ENCODE assay signal across 21 cellular contexts in genomic region chr6:82741325-82741995, GRCh38.
"Had no signal": no experiment of that assay in that cellular context is flagged by ENCODE, and none has a peak within 500 bp of the region (broad histone marks: within the 10 kb centered on the region; RNA-seq: fewer than 3 reads in every experiment).

No MANE protein-coding gene starts in this region.

- H3K27me3 Mint-ChIP-seq: activated CD4-positive, alpha-beta T cell treated with anti-CD3 and anti-CD28 coated beads for 36 hours had no signal

- H3K9me3 Mint-ChIP-seq: activated CD8-positive, alpha-beta T cell treated with anti-CD3 and anti-CD28 coated beads for 36 hours; activated naive CD8-positive, alpha-beta T cell treated with anti-CD3 and anti-CD28 coated beads, Interleukin-2, amount 50 U/mL, for 24 hours; activated T-helper 1 cell treated with anti-CD3 and anti-CD28 coated beads, Interleukin-12 subunit alpha, Interleukin-12 subunit beta, Interleukin-2, Interleukin-4 antibody, amounts not matched to agents 30 ng/mL and 10 ng/mL and 1 ng/mL, durations not matched to agents 14 hours and 24 hours and 36 hours; nephron had no signal

- ATAC-seq: activated CD4-positive, alpha-beta T cell treated with anti-CD3 and anti-CD28 coated beads for 36 hours; activated CD8-positive, alpha-beta T cell treated with anti-CD3 and anti-CD28 coated beads for 36 hours; activated naive CD8-positive, alpha-beta T cell treated with anti-CD3 and anti-CD28 coated beads, Interleukin-2, amount 50 U/mL, for 24 hours; gastrocnemius medialis; heart right ventricle; left lobe of liver had no signal

- H3K36me3 ChIP-seq: gastrocnemius medialis, heart right ventricle, ovary, sigmoid colon, suprapubic skin, upper lobe of left lung had no signal

- H3K27ac ChIP-seq: gastrocnemius medialis, heart right ventricle, ovary, sigmoid colon, suprapubic skin, upper lobe of left lung, VCaP had no signal

- H3K4me1 Mint-ChIP-seq: activated CD4-positive, alpha-beta T cell treated with anti-CD3 and anti-CD28 coated beads for 36 hours; activated naive CD8-positive, alpha-beta T cell treated with anti-CD3 and anti-CD28 coated beads, Interleukin-2, amount 50 U/mL, for 24 hours had no signal

- H3K4me1 ChIP-seq: gastrocnemius medialis, heart right ventricle, sigmoid colon, suprapubic skin, upper lobe of left lung had no signal

- DNase-seq: activated CD4-positive, alpha-beta T cell treated with anti-CD3 and anti-CD28 coated beads for 36 hours; activated CD8-positive, alpha-beta memory T cell treated with anti-CD3 and anti-CD28 coated beads, Interleukin-2, amount 50 U/mL, for 4 hours; activated CD8-positive, alpha-beta T cell treated with anti-CD3 and anti-CD28 coated beads for 36 hours; activated naive CD4-positive, alpha-beta T cell treated with Interleukin-2 at 50 U/mL for 16 hours; activated naive CD8-positive, alpha-beta T cell treated with anti-CD3 and anti-CD28 coated beads, Interleukin-2, amount 50 U/mL, for 24 hours; effector CD4-positive, alpha-beta T cell; gastrocnemius medialis; heart right ventricle; islet precursor cell; ovary; sigmoid colon; stimulated activated CD4-positive, alpha-beta T cell treated with anti-CD3 and anti-CD28 coated beads, Interleukin-12 subunit alpha, Interleukin-12 subunit beta, amount 100 ng/mL, for 4 hours; stimulated activated CD4-positive, alpha-beta T cell treated with anti-CD3 and anti-CD28 coated beads, Interleukin-2, amount 100 ng/mL, for 48 hours; stimulated activated naive CD4-positive, alpha-beta T cell treated with Interleukin-2 at 50 U/mL for 16 hours; T-helper 9 cell; upper lobe of left lung had no signal

- H3K4me3 Mint-ChIP-seq: activated CD4-positive, alpha-beta T cell treated with anti-CD3 and anti-CD28 coated beads for 36 hours; activated CD8-positive, alpha-beta T cell treated with anti-CD3 and anti-CD28 coated beads for 36 hours; activated naive CD8-positive, alpha-beta T cell treated with anti-CD3 and anti-CD28 coated beads, Interleukin-2, amount 50 U/mL, for 24 hours; activated T-helper 1 cell treated with anti-CD3 and anti-CD28 coated beads, Interleukin-12 subunit alpha, Interleukin-12 subunit beta, Interleukin-2, Interleukin-4 antibody, amounts not matched to agents 30 ng/mL and 10 ng/mL and 1 ng/mL, durations not matched to agents 14 hours and 24 hours and 36 hours; nephron had no signal

- H3K27ac Mint-ChIP-seq: activated CD4-positive, alpha-beta T cell treated with anti-CD3 and anti-CD28 coated beads for 36 hours; activated CD8-positive, alpha-beta T cell treated with anti-CD3 and anti-CD28 coated beads for 36 hours; activated naive CD8-positive, alpha-beta T cell treated with anti-CD3 and anti-CD28 coated beads, Interleukin-2, amount 50 U/mL, for 24 hours; activated T-helper 1 cell treated with anti-CD3 and anti-CD28 coated beads, Interleukin-12 subunit alpha, Interleukin-12 subunit beta, Interleukin-2, Interleukin-4 antibody, amounts not matched to agents 30 ng/mL and 10 ng/mL and 1 ng/mL, durations not matched to agents 14 hours and 24 hours and 36 hours; nephron had no signal

- H3K9me3 ChIP-seq: gastrocnemius medialis, heart right ventricle, ovary, sigmoid colon, suprapubic skin, upper lobe of left lung had no signal

- H3K4me3 ChIP-seq: gastrocnemius medialis, heart right ventricle, ovary, sigmoid colon, suprapubic skin, upper lobe of left lung had no signal

- H3K27me3 ChIP-seq: gastrocnemius medialis, ovary, sigmoid colon, suprapubic skin, upper lobe of left lung had no signal
